In the genomic region with DNA sequence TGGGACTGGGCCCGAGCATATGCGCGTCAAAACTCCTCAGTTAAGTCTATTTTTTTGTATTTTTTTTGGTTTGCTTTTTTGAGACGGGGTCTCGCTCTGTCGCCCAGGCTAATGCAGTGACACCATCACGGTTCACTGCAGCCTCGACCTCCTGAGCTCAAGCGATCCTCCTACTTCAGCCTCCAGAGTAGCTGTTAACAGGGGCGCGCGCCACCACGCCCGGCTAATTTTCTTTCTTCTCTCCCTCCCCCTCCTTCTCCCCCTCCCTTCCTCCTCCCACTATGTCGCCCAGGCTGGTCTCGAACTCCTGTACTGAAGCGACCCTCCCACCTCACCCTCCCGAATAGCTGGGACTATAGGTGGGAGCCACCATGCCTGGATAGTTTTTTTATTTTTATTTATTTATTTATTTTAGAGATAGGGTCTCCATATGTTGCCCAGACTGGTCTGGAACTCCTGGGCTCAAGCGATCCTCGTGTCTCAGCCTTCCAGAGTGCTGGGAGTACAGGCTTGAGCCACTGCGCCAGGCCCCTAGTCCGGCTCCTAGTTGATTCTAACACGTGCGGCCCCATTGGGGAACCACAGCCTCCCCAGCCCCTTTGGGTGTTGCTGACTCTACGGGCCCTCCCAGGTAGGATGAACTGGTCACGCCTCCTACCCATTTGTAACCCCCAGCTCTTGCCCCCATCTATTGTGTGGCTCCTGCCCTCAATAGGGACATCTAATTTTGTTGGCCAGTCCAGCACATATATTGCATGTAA, we compare ENCODE assay signal across 8 cellular contexts. TPM values are rescaled to one million over a fixed set of nuclear protein-coding genes. Genes with fewer than 3 reads are reported as not detected.
DNase-seq lines count a peak whose midpoint lies in the region; ATAC-seq and TF ChIP-seq lines count a peak whose summit lies in the region.

No MANE protein-coding gene starts in this region.

- H2AFZ ChIP-seq in GM23338, result no peak overlapping the region

- DNase-seq in GM23338 (ENCODE audit: low spot score) (no peak), WTC11 (ENCODE audit: low spot score) (no peak), left ventricle myocardium superior (peak; percentile 49), AML-193 (lab: John Stamatoyannopoulos, UW) (no peak), T-helper 9 cell (no peak)
- DNase-seq in NK-92 treated with Interleukin-12 subunit alpha and Interleukin-12 subunit beta, amount 100 ng/mL, for 24 hours (lab: John Stamatoyannopoulos, UW), result no peak

- H3K4me2 ChIP-seq in GM23338 (peak overlapping the region; percentile 74), skeletal muscle satellite cell (ENCODE audit: low read length) (peak overlapping the region; percentile 94)

- no peak for TF ChIP-seq CTCF in GM23338 (conservative IDR thresholded peaks at IDR 0.05; ENCODE audit: low read depth in 2 of 2)
- TF ChIP-seq CTCF in WTC11 (IDR thresholded peaks at IDR 0.05), result no peak

- POLR2A ChIA-PET in WTC11 (lab: Charles Lee), result interaction anchor here (0.7 kb wide), 1 partner anchor 18 kb away, joined by 3 read pairs; no protein-coding TSS in a partner anchor

- H3K27ac ChIP-seq in GM23338 (ENCODE audit: low read depth), result no peak overlapping the region

- H3K9me2 ChIP-seq in GM23338 (ENCODE audit: insufficient read depth), result no peaks in the 10 kb centered on the region

- no peaks in the 10 kb centered on the region for H3K9me3 Mint-ChIP-seq in GM23338
- no peaks in the 10 kb centered on the region for H3K9me3 Mint-ChIP-seq in WTC11

- H3K4me1 ChIP-seq in GM23338 (ENCODE audit: insufficient read depth) (peaks cover 13% of the 10 kb centered on the region; the same call in 1 of the 2 replicates), skeletal muscle satellite cell (ENCODE audit: control insufficient read depth, insufficient read depth, low read length) (peaks cover 30% of the 10 kb centered on the region)

- CTCF ChIA-PET in WTC11 (lab: Charles Lee), result interaction anchor here (1.3 kb wide), 1 partner anchor 55 kb away, joined by 4 read pairs; the partner anchor contains the start of gene ZSCAN22

- intact Hi-C loops in left ventricle myocardium superior (cut with micrococcal nuclease), result no loop called here

- H3K4me3 Mint-ChIP-seq in GM23338 (peak overlapping the region; percentile 84), WTC11 (peak overlapping the region; percentile 85)

- ATAC-seq in GM23338 (no peak), WTC11 (no peak), left ventricle myocardium superior (no peak), HG03025 (IDR thresholded peaks at IDR 0.05; ENCODE audit: low FRiP score, unreplicated experiment) (no peak)

- no peaks in the 10 kb centered on the region for H3K79me2 ChIP-seq in GM23338 (replicated peaks; ENCODE audit: insufficient read depth)

- H3K27ac Mint-ChIP-seq in GM23338 (peak overlapping the region; percentile 85), WTC11 (peak overlapping the region; percentile 45; the same call in 1 of the 2 replicates)

- H4K20me1 ChIP-seq in GM23338 (replicated peaks; ENCODE audit: insufficient read depth), result no peaks in the 10 kb centered on the region

- no peaks in the 10 kb centered on the region for H3K27me3 ChIP-seq in GM23338 (ENCODE audit: insufficient read depth)
- H3K27me3 ChIP-seq in skeletal muscle satellite cell (ENCODE audit: control insufficient read depth, insufficient read depth, low read length), result no peaks in the 10 kb centered on the region

- H3K4me1 Mint-ChIP-seq in GM23338, result peaks cover 14% of the 10 kb centered on the region
- peaks cover 13% of the 10 kb centered on the region for H3K4me1 Mint-ChIP-seq in WTC11

- peak overlapping the region; percentile 88 for H3K4me3 ChIP-seq in GM23338
- peak overlapping the region; percentile 90 for H3K4me3 ChIP-seq in skeletal muscle satellite cell (ENCODE audit: low read length)

- H3K36me3 ChIP-seq in GM23338 (ENCODE audit: insufficient read depth) (no peaks in the 10 kb centered on the region), skeletal muscle satellite cell (ENCODE audit: insufficient read depth, low read length) (no peaks in the 10 kb centered on the region)

- H3K9me3 ChIP-seq in skeletal muscle satellite cell (replicated peaks; ENCODE audit: low read length), result no peaks in the 10 kb centered on the region

- H3F3A ChIP-seq in GM23338 (replicated peaks; ENCODE audit: low read depth), result peaks cover 8% of the 10 kb centered on the region; the same call in 1 of the 2 replicates

- H3K36me3 Mint-ChIP-seq in GM23338 (ENCODE audit: low read depth) (no peaks in the 10 kb centered on the region; the same call in 2 of the 3 replicates), WTC11 (no peaks in the 10 kb centered on the region)

- peaks cover 26% of the 10 kb centered on the region for H3K27me3 Mint-ChIP-seq in GM23338 (ENCODE audit: insufficient read depth, low read depth, poor library complexity)
- no peaks in the 10 kb centered on the region for H3K27me3 Mint-ChIP-seq in WTC11 (ENCODE audit: low read depth)

- H3K9ac ChIP-seq in skeletal muscle satellite cell (ENCODE audit: low read depth, low read length), result peak overlapping the region; percentile 91

TF ChIP-seq in GM23338, 12 proteins besides CTCF, POLR2A, EP300 and RAD21:
- no peak for TF ChIP-seq EZH2phosphoT487 (IDR thresholded peaks at IDR 0.05; ENCODE audit: unreplicated experiment)
- TF ChIP-seq CREB1 (CRISPR knock-in tag; IDR thresholded peaks at IDR 0.05; ENCODE audit: low read depth), result no peak
- no peak for TF ChIP-seq EZH2 (IDR thresholded peaks at IDR 0.05; ENCODE audit: low read depth, unreplicated experiment)
- TF ChIP-seq ZNF114 (CRISPR knock-in tag; IDR thresholded peaks at IDR 0.05), result no peak
- TF ChIP-seq POLR2AphosphoS5 (IDR thresholded peaks at IDR 0.05; ENCODE audit: low read depth), result no peak
- TF ChIP-seq JUNB (IDR thresholded peaks at IDR 0.05; ENCODE audit: unreplicated experiment), result no peak
- no peak for TF ChIP-seq ZNF331 (CRISPR knock-in tag; IDR thresholded peaks at IDR 0.05; ENCODE audit: low read depth)
- TF ChIP-seq STAT1 (IDR thresholded peaks at IDR 0.05; ENCODE audit: unreplicated experiment), result no peak
- no peak for TF ChIP-seq NANOG (IDR thresholded peaks at IDR 0.05; ENCODE audit: borderline replicate concordance)

TF ChIP-seq in WTC11, 78 proteins besides CTCF, POLR2A, EP300 and RAD21:
- no peak for TF ChIP-seq USF1 (CRISPR knock-in tag; IDR thresholded peaks at IDR 0.05)
- no peak for TF ChIP-seq JAZF1 (CRISPR knock-in tag; IDR thresholded peaks at IDR 0.05)
- TF ChIP-seq ZNF121 (CRISPR knock-in tag; IDR thresholded peaks at IDR 0.05), result no peak
- TF ChIP-seq E2F4 (CRISPR knock-in tag; IDR thresholded peaks at IDR 0.05; ENCODE audit: borderline replicate concordance, low read depth), result no peak
- TF ChIP-seq, protein P1, sequence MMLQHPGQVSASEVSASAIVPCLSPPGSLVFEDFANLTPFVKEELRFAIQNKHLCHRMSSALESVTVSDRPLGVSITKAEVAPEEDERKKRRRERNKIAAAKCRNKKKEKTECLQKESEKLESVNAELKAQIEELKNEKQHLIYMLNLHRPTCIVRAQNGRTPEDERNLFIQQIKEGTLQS (CRISPR knock-in tag; conservative IDR thresholded peaks at IDR 0.05), result no peak
- TF ChIP-seq ETV6 (CRISPR knock-in tag; IDR thresholded peaks at IDR 0.05), result no peak

RNA-seq across cellular contexts. Expression of gene ZNF837, which starts 0.8 kb away (rescaled TPM):
- 11.0 and 11.3 TPM in 2 replicates for total RNA-seq in GM23338 (2014; rRNA removed; shearing (Covaris generic))
- 2.2 and 3.1 TPM in 2 replicates for polyA plus RNA-seq in GM23338 (2016; fragmentation: Nextera tagmentation; extraction: Ambion mirVana)
- total RNA-seq in WTC11 (2021), result 3.4 to 4.9 TPM (median 4.6 TPM) in 3 replicates
- total RNA-seq in left ventricle myocardium superior, result 0.37 TPM
- total RNA-seq in skeletal muscle satellite cell (2012; rRNA removed), result 3.0 and 3.5 TPM in 2 replicates

RNA-seq across cellular contexts. Expression of gene RPS5, which starts 5.4 kb away (rescaled TPM):
- total RNA-seq in GM23338 (2014; rRNA removed; shearing (Covaris generic)), result 2,020 and 2,111 TPM in 2 replicates
- 734 and 753 TPM in 2 replicates for polyA plus RNA-seq in GM23338 (2016; fragmentation: Nextera tagmentation; extraction: Ambion mirVana)
- total RNA-seq in WTC11 (2021) (1,498 to 1,502 TPM (median 1,501 TPM) in 3 replicates), left ventricle myocardium superior (483 TPM)
- total RNA-seq in skeletal muscle satellite cell (2012; rRNA removed), result 2,148 and 2,374 TPM in 2 replicates

RNA-seq across cellular contexts. Expression of gene RNF225, which starts 13.8 kb away (rescaled TPM):
- 0.87 TPM in 1 of 2 replicates, not detected in the other for total RNA-seq in GM23338 (2014; rRNA removed; shearing (Covaris generic))
- polyA plus RNA-seq in GM23338 (2016; fragmentation: Nextera tagmentation; extraction: Ambion mirVana), result not detected in 2 replicates
- total RNA-seq in WTC11 (2021), result 1.1 to 1.8 TPM (median 1.5 TPM) in 3 replicates
- total RNA-seq in left ventricle myocardium superior, result not detected
- 0.66 and 0.76 TPM in 2 replicates for total RNA-seq in skeletal muscle satellite cell (2012; rRNA removed)

RNA-seq across cellular contexts. Expression of gene ZNF497, which starts 19.1 kb away (rescaled TPM):
- total RNA-seq in GM23338 (2014; rRNA removed; shearing (Covaris generic)), result 1.0 and 2.0 TPM in 2 replicates
- 0.44 and 0.61 TPM in 2 replicates for polyA plus RNA-seq in GM23338 (2016; fragmentation: Nextera tagmentation; extraction: Ambion mirVana)
- 1.7 to 2.1 TPM (median 2.0 TPM) in 3 replicates for total RNA-seq in WTC11 (2021)
- total RNA-seq in left ventricle myocardium superior, result 0.55 TPM
- total RNA-seq in skeletal muscle satellite cell (2012; rRNA removed), result 0.22 and 0.51 TPM in 2 replicates

RNA-seq across cellular contexts. Expression of gene ZNF584, which starts 26.8 kb away (rescaled TPM):
- 8.1 and 9.1 TPM in 2 replicates for total RNA-seq in GM23338 (2014; rRNA removed; shearing (Covaris generic))
- 1.1 and 2.3 TPM in 2 replicates for polyA plus RNA-seq in GM23338 (2016; fragmentation: Nextera tagmentation; extraction: Ambion mirVana)
- total RNA-seq in WTC11 (2021), result 6.6 to 6.8 TPM (median 6.8 TPM) in 3 replicates
- 17.8 TPM for total RNA-seq in left ventricle myocardium superior
- 15.5 and 26.6 TPM in 2 replicates for total RNA-seq in skeletal muscle satellite cell (2012; rRNA removed)
